In genomic region chr11:72613977-72614376, GRCh38 we compare ENCODE assay signal across 10 cellular contexts.
DNase-seq lines count a peak whose midpoint lies in the region; ATAC-seq and TF ChIP-seq lines count a peak whose summit lies in the region.
"Had no signal": no experiment of that assay in that cellular context is flagged by ENCODE, and none has a peak within 500 bp of the region (broad histone marks: within the 10 kb centered on the region; RNA-seq: fewer than 3 reads in every experiment).

No MANE protein-coding gene starts in this region.

- H3K27ac ChIP-seq in A673 (ENCODE audit: low read depth, low read length, poor library complexity, severe bottlenecking), result no peak overlapping the region
- H3K27ac ChIP-seq in GM23338 (ENCODE audit: low read depth), result no peak overlapping the region
- no peak overlapping the region for H3K27ac ChIP-seq in smooth muscle cell (ENCODE audit: low read depth)
- H3K27ac ChIP-seq: cardiac muscle cell had no signal

- H3K9me3 Mint-ChIP-seq in neural crest cell (no peaks in the 10 kb centered on the region), GM23338 (no peaks in the 10 kb centered on the region)
- H3K9me3 Mint-ChIP-seq in activated CD8-positive, alpha-beta memory T cell treated with anti-CD3 and anti-CD28 coated beads, Interleukin-2, amount 10 ng/mL, durations not matched to agents 7 days and 5 days (ENCODE audit: low read depth), result no peaks in the 10 kb centered on the region
- H3K9me3 Mint-ChIP-seq: IgD-negative memory B cell had no signal

- H3K9ac ChIP-seq in smooth muscle cell (ENCODE audit: low read depth), result no peak overlapping the region

- CTCF ChIA-PET in A673 (lab: Charles Lee), result no interaction called here
- CTCF ChIA-PET in activated CD8-positive, alpha-beta memory T cell treated with anti-CD3 and anti-CD28 coated beads, Interleukin-2, amount 10 ng/mL, durations not matched to agents 7 days and 5 days (lab: Charles Lee), result interaction anchor here (1.3 kb wide), 1 partner anchor 22 kb away, joined by 4 read pairs; no protein-coding TSS in a partner anchor

- H3K27me3 Mint-ChIP-seq in neural crest cell (ENCODE audit: low read depth), result peaks cover 16% of the 10 kb centered on the region
- peaks cover 42% of the 10 kb centered on the region for H3K27me3 Mint-ChIP-seq in activated CD8-positive, alpha-beta memory T cell treated with anti-CD3 and anti-CD28 coated beads, Interleukin-2, amount 10 ng/mL, durations not matched to agents 7 days and 5 days
- H3K27me3 Mint-ChIP-seq in GM23338 (ENCODE audit: insufficient read depth, low read depth, poor library complexity), result peaks cover 9% of the 10 kb centered on the region

- BruUV-seq in A673 (replicated peaks; lab: Mats Ljungman, UMichigan), result no TSS peak

- H3K4me3 ChIP-seq in A673 (ENCODE audit: low read depth, low read length, poor library complexity, severe bottlenecking), result no peak overlapping the region
- no peak overlapping the region for H3K4me3 ChIP-seq in GM23338
- H3K4me3 ChIP-seq in smooth muscle cell, result no peak overlapping the region
- H3K4me3 ChIP-seq: cardiac muscle cell had no signal

- H4K20me1 ChIP-seq in GM23338 (replicated peaks; ENCODE audit: insufficient read depth) (no peaks in the 10 kb centered on the region), smooth muscle cell (ENCODE audit: low read depth) (no peaks in the 10 kb centered on the region)

- H2AFZ ChIP-seq in GM23338 (no peak overlapping the region), smooth muscle cell (ENCODE audit: low read depth) (no peak overlapping the region)

- no peaks in the 10 kb centered on the region for H3K36me3 Mint-ChIP-seq in neural crest cell (ENCODE audit: low read depth)
- H3K36me3 Mint-ChIP-seq in activated CD8-positive, alpha-beta memory T cell treated with anti-CD3 and anti-CD28 coated beads, Interleukin-2, amount 10 ng/mL, durations not matched to agents 7 days and 5 days, result no peaks in the 10 kb centered on the region
- no peaks in the 10 kb centered on the region for H3K36me3 Mint-ChIP-seq in GM23338 (ENCODE audit: low read depth)
- H3K36me3 Mint-ChIP-seq: IgD-negative memory B cell had no signal

- WGBS in smooth muscle cell (ENCODE audit: low lambda C conversion rate), result 89% methylated on average over 7 of the region's 7 CpGs

- H3K4me3 Mint-ChIP-seq in neural crest cell (no peak overlapping the region), GM23338 (no peak overlapping the region)
- no peak overlapping the region for H3K4me3 Mint-ChIP-seq in activated CD8-positive, alpha-beta memory T cell treated with anti-CD3 and anti-CD28 coated beads, Interleukin-2, amount 10 ng/mL, durations not matched to agents 7 days and 5 days

- TF ChIP-seq CTCF in neural crest cell (conservative IDR thresholded peaks at IDR 0.05) (no peak), A673 (conservative IDR thresholded peaks at IDR 0.05; ENCODE audit: low read depth, low read length) (no peak), GM23338 (conservative IDR thresholded peaks at IDR 0.05; ENCODE audit: low read depth in 2 of 2) (no peak), smooth muscle cell (IDR thresholded peaks at IDR 0.05; ENCODE audit: borderline replicate concordance, insufficient read depth, poor library complexity, severe bottlenecking) (no peak)

- H3K27ac Mint-ChIP-seq in neural crest cell (ENCODE audit: unreplicated experiment) (peak overlapping the region; percentile 81), GM23338 (no peak overlapping the region)
- no peak overlapping the region for H3K27ac Mint-ChIP-seq in activated CD8-positive, alpha-beta memory T cell treated with anti-CD3 and anti-CD28 coated beads, Interleukin-2, amount 10 ng/mL, durations not matched to agents 7 days and 5 days

- H3K4me2 ChIP-seq in GM23338 (no peak overlapping the region), smooth muscle cell (no peak overlapping the region)

- H3K79me2 ChIP-seq in GM23338 (replicated peaks; ENCODE audit: insufficient read depth), result no peaks in the 10 kb centered on the region
- no peaks in the 10 kb centered on the region for H3K79me2 ChIP-seq in smooth muscle cell (ENCODE audit: low read depth)

- peak; percentile 81 for ATAC-seq in GM18498 (IDR thresholded peaks at IDR 0.05; ENCODE audit: unreplicated experiment)
- peak; percentile 70 for ATAC-seq in HG02678 (IDR thresholded peaks at IDR 0.05; ENCODE audit: unreplicated experiment)
- ATAC-seq in activated CD8-positive, alpha-beta memory T cell treated with anti-CD3 and anti-CD28 coated beads, Interleukin-2, amount 10 ng/mL, durations not matched to agents 7 days and 5 days, result no peak
- ATAC-seq in GM23338, result no peak

- peak; percentile 66 for DNase-seq in SKM-1 (lab: John Stamatoyannopoulos, UW; ENCODE audit: unreplicated experiment)
- DNase-seq in neural crest cell (ENCODE audit: low read depth, low spot score), result no peak
- no peak for DNase-seq in A673 (ENCODE audit: low spot score)
- no peak for DNase-seq in activated CD8-positive, alpha-beta memory T cell treated with anti-CD3 and anti-CD28 coated beads, Interleukin-2, amount 10 ng/mL, durations not matched to agents 7 days and 5 days
- no peak for DNase-seq in GM23338 (ENCODE audit: low spot score)
- DNase-seq in smooth muscle cell (lab: John Stamatoyannopoulos, UW; ENCODE audit: unreplicated experiment), result no peak

- no peaks in the 10 kb centered on the region for H3K9me3 ChIP-seq in A673 (ENCODE audit: low read depth, low read length, poor library complexity, severe bottlenecking)
- H3K9me3 ChIP-seq in smooth muscle cell (replicated peaks; ENCODE audit: low read depth), result no peaks in the 10 kb centered on the region

- no peaks in the 10 kb centered on the region for H3K36me3 ChIP-seq in A673 (ENCODE audit: insufficient read depth, low read length, poor library complexity, severe bottlenecking)
- no peaks in the 10 kb centered on the region for H3K36me3 ChIP-seq in GM23338 (ENCODE audit: insufficient read depth)
- no peaks in the 10 kb centered on the region for H3K36me3 ChIP-seq in smooth muscle cell (ENCODE audit: low read depth)
- H3K36me3 ChIP-seq: cardiac muscle cell had no signal

- H3F3A ChIP-seq in GM23338 (replicated peaks; ENCODE audit: low read depth), result no peaks in the 10 kb centered on the region
- no peaks in the 10 kb centered on the region for H3F3A ChIP-seq in smooth muscle cell (ENCODE audit: low read depth)

- no peaks in the 10 kb centered on the region for H3K4me1 ChIP-seq in A673 (ENCODE audit: insufficient read depth, low read length, poor library complexity, severe bottlenecking)
- no peaks in the 10 kb centered on the region for H3K4me1 ChIP-seq in GM23338 (ENCODE audit: insufficient read depth)
- no peaks in the 10 kb centered on the region for H3K4me1 ChIP-seq in smooth muscle cell (ENCODE audit: low read depth)

- no peaks in the 10 kb centered on the region for H3K27me3 ChIP-seq in A673 (replicated peaks; ENCODE audit: insufficient read depth, low read depth, low read length, poor library complexity)
- no peaks in the 10 kb centered on the region for H3K27me3 ChIP-seq in GM23338 (ENCODE audit: insufficient read depth)
- H3K27me3 ChIP-seq in smooth muscle cell (ENCODE audit: low read depth), result peaks cover 28% of the 10 kb centered on the region

- H3K4me1 Mint-ChIP-seq in neural crest cell (peaks cover 11% of the 10 kb centered on the region), GM23338 (peaks cover 23% of the 10 kb centered on the region)
- peaks cover 7% of the 10 kb centered on the region for H3K4me1 Mint-ChIP-seq in activated CD8-positive, alpha-beta memory T cell treated with anti-CD3 and anti-CD28 coated beads, Interleukin-2, amount 10 ng/mL, durations not matched to agents 7 days and 5 days

- H3K9me2 ChIP-seq in GM23338 (ENCODE audit: insufficient read depth), result 0 out of 2 replicates have a peak, but pooled peaks cover 3% of the 10 kb centered on the region

- POLR2A ChIA-PET in A673 (lab: Charles Lee; ENCODE audit: low non-redundant PET), result no interaction called here

- intact Hi-C loops in A673 (cut with micrococcal nuclease; ENCODE audit: unreplicated experiment), result no loop called here

TF ChIP-seq in GM23338, 12 proteins besides CTCF, POLR2A, EP300 and RAD21:
- no peak for TF ChIP-seq POLR2AphosphoS5 (IDR thresholded peaks at IDR 0.05; ENCODE audit: low read depth)
- no peak for TF ChIP-seq STAT1 (IDR thresholded peaks at IDR 0.05; ENCODE audit: unreplicated experiment)
- TF ChIP-seq REST (IDR thresholded peaks at IDR 0.05; ENCODE audit: unreplicated experiment), result no peak
- no peak for TF ChIP-seq ETS1 (IDR thresholded peaks at IDR 0.05)

Comparison
In these comparisons a context has a peak if more than half of its experiments do, and no peak if none do; other contexts are left out.
1. ATAC-seq: peak in GM18498 (single experiment) and HG02678 (single experiment); none in activated CD8-positive, alpha-beta memory T cell treated with anti-CD3 and anti-CD28 coated beads, Interleukin-2, amount 10 ng/mL, durations not matched to agents 7 days and 5 days (single experiment) and GM23338 (single experiment).